In genomic region chr1:38859561-38860463, GRCh38 we compare ENCODE assay signal across 8 cellular contexts. TPM values are rescaled to one million over a fixed set of nuclear protein-coding genes. Genes with fewer than 3 reads are reported as not detected.
DNase-seq lines count a peak whose midpoint lies in the region; ATAC-seq, FAIRE-seq and TF ChIP-seq lines count a peak whose summit lies in the region.

A gene with protein sequence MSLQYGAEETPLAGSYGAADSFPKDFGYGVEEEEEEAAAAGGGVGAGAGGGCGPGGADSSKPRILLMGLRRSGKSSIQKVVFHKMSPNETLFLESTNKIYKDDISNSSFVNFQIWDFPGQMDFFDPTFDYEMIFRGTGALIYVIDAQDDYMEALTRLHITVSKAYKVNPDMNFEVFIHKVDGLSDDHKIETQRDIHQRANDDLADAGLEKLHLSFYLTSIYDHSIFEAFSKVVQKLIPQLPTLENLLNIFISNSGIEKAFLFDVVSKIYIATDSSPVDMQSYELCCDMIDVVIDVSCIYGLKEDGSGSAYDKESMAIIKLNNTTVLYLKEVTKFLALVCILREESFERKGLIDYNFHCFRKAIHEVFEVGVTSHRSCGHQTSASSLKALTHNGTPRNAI (minus strand): TSS chr1:38859772. CDS start chr1:38859646, 126 bp downstream.

- no peak for FAIRE-seq in D721Med (lab: Jason Lieb, UNC)

- H3K4me1 ChIP-seq in OCI-LY1 (ENCODE audit: insufficient read depth, low read length, severe bottlenecking) (peaks cover 28% of the 10 kb centered on the region), mesodermal cell (ENCODE audit: control insufficient read depth, insufficient read depth, low read length, poor library complexity, severe bottlenecking) (no peaks in the 10 kb centered on the region)

- H3K4me2 ChIP-seq in OCI-LY1 (ENCODE audit: low read length), result peak within 1 kb of the TSS; percentile 84

- H3K36me3 ChIP-seq in OCI-LY1 (ENCODE audit: insufficient read depth, low read length), result peaks cover 33% of the 10 kb centered on the region; the same call in 1 of the 2 replicates
- H3K36me3 ChIP-seq in mesodermal cell (ENCODE audit: control insufficient read depth, insufficient read depth, low read length), result peaks cover 31% of the 10 kb centered on the region

- H3K4me3 ChIP-seq in OCI-LY1 (ENCODE audit: low read depth, low read length, poor library complexity, severe bottlenecking) (peak within 1 kb of the TSS; percentile 76), mesodermal cell (ENCODE audit: extremely low read depth, insufficient read depth, low read length, poor library complexity, severe bottlenecking) (peak within 1 kb of the TSS; percentile 85)

- H3K79me2 ChIP-seq in OCI-LY1 (ENCODE audit: insufficient read depth, low read length), result no peaks in the 10 kb centered on the region; the same call in 1 of the 2 replicates

- WGBS in mesodermal cell (ENCODE audit: insufficient coverage in 2 of 2), 2 experiments, result 1% methylated on average over 32 to 49 of the region's 70 CpGs

- H3K27me3 ChIP-seq in OCI-LY1 (ENCODE audit: insufficient read depth, low read length), result no peaks in the 10 kb centered on the region

- DNase-seq in D721Med (ENCODE audit: insufficient read length, low spot score) (peak; percentile 91), HuH-7 (ENCODE audit: low spot score) (peak; percentile 100)
- DNase-seq in activated CD8-positive, alpha-beta memory T cell treated with anti-CD3 and anti-CD28 coated beads, Interleukin-2, amount 50 U/mL, for 4 hours, result peak; percentile 98
- DNase-seq in stimulated activated CD8-positive, alpha-beta memory T cell treated with anti-CD3 and anti-CD28 coated beads, Interleukin-15, amount 100 ng/mL, for 24 hours (ENCODE audit: low read depth), result peak; percentile 94

- ATAC-seq in GM21515 (IDR thresholded peaks at IDR 0.05; ENCODE audit: unreplicated experiment), result peak; percentile 88

- peak within 1 kb of the TSS; percentile 80 for H3K9ac ChIP-seq in OCI-LY1 (ENCODE audit: low read length)

- H2AFZ ChIP-seq in OCI-LY1 (ENCODE audit: low read length), result no peak within 1 kb of the TSS; the same call in 1 of the 2 replicates

- H3K9me2 ChIP-seq in OCI-LY1 (ENCODE audit: low read depth, low read length), result no peaks in the 10 kb centered on the region

- no peaks in the 10 kb centered on the region for H4K20me1 ChIP-seq in OCI-LY1 (ENCODE audit: insufficient read depth, low read length)

- TF ChIP-seq CTCF in D721Med (IDR thresholded peaks at IDR 0.05; ENCODE audit: insufficient read depth, missing control alignments) (no peak), OCI-LY1 (IDR thresholded peaks at IDR 0.05; ENCODE audit: low read length) (no peak)

- in situ Hi-C loops in endometrial microvascular endothelial cells (cut with HindIII; ENCODE audit: inconsistent ontology term, low pct_unique_long_range_greater_than_20kb, low sequenced_read_pairs), result no loop called here

- H3K27ac ChIP-seq in OCI-LY1 (ENCODE audit: low read depth, low read length, poor library complexity, severe bottlenecking) (no peak within 1 kb of the TSS), mesodermal cell (ENCODE audit: low read depth, low read length, severe bottlenecking) (peak within 1 kb of the TSS; percentile 19)

- H3F3A ChIP-seq in OCI-LY1 (ENCODE audit: insufficient read depth, low read length), result peaks cover 3% of the 10 kb centered on the region; the same call in 1 of the 2 replicates

- H3K9me3 ChIP-seq in OCI-LY1 (ENCODE audit: low read length) (no peaks in the 10 kb centered on the region), mesodermal cell (ENCODE audit: control insufficient read depth, low read length) (no peaks in the 10 kb centered on the region)

RNA-seq across cellular contexts. Expression of the gene that starts here (rescaled TPM):
- total RNA-seq in endometrial microvascular endothelial cells (ENCODE audit: inconsistent ontology term), result 20.5 TPM
- polyA plus RNA-seq in mesodermal cell (2013, experiment 1 of 2), result 19.4 TPM
- polyA plus RNA-seq in mesodermal cell (2013, experiment 2 of 2), result 18.9 TPM
